ENCODE assay signal across 1 cellular context in genomic region chr9:38154501-38155421, GRCh38.
TF ChIP-seq lines count a peak whose summit lies in the region.

No MANE protein-coding gene starts in this region.

TF ChIP-seq in HEK293, 187 proteins besides CTCF, POLR2A, EP300 and RAD21 (continued from another document):
- no peak for TF ChIP-seq ZSCAN5A (tag by site-specific recombination; IDR thresholded peaks at IDR 0.05)
- TF ChIP-seq ZNF394 (tag by site-specific recombination; IDR thresholded peaks at IDR 0.05; ENCODE audit: borderline replicate concordance), result peak; percentile 53; the same call in 1 of the 2 replicates
